Comparison of ENCODE assay signal across 18 cellular contexts in the genomic region with DNA sequence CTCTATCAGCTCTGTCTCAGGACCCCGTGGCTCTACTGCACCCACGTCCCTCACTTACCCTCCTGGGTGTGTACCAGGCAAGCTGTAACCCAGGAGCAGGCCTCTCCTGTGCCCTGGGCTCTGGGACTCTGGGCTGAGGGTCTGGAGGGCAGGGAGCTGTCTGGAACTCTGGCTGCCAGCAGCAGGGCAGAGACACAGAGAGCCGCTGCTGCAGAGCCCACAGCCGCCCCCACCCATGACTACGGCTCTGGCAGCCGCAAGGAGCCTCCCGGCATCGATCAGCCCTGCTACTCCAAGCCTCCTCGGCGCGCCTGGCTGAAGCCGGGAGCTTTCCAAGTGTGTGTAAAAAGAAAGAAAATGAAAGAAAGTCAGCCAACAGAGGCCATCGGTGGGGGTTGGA.
A peak's percentile ranks its signal among the peaks of the same experiment; 100 is the strongest.
DNase-seq lines count a peak whose midpoint lies in the region; ATAC-seq and TF ChIP-seq lines count a peak whose summit lies in the region.
"Had no signal": no experiment of that assay in that cellular context is flagged by ENCODE, and none has a peak within 500 bp of the region (broad histone marks: within the 10 kb centered on the region; RNA-seq: fewer than 3 reads in every experiment).

No MANE protein-coding gene starts in this region.

- CTCF ChIA-PET in SK-N-SH (lab: Yijun Ruan, JAX) = interaction anchor here (0.8 to 1.1 kb wide), 2 partner anchors 11 to 129 kb away, joined by 4 to 5 read pairs; no protein-coding TSS in a partner anchor

- TF ChIP-seq RAD21 in SK-N-SH (IDR thresholded peaks at IDR 0.05; ENCODE audit: low read length) = no peak

- DNase-seq in SK-N-SH = peak; percentile 73
- DNase-seq in globus pallidus (ENCODE audit: low spot score) = peak; percentile 26
- peak; percentile 34 for DNase-seq in medulla oblongata (ENCODE audit: extremely low spot score)
- no peak for DNase-seq in erythroblast (lab: John Stamatoyannopoulos, UW)
- DNase-seq in NCI-H2081 treated with DMSO at 0.1 percent for 48 hours (lab: John Stamatoyannopoulos, UW) = no peak
- no peak for DNase-seq in glomerular visceral epithelial cell (ENCODE audit: extremely low spot score)
- DNase-seq: CD4-positive, CD25-positive, alpha-beta regulatory T cell; H9; IMR-90; Karpas-422; NCI-H1105; NCI-H1694; NCI-H2107; NCI-H446; NCI-H69; RPMI8226; SIG-M5 had no signal

- no peaks in the 10 kb centered on the region for H4K20me1 ChIP-seq in SK-N-SH (ENCODE audit: insufficient read depth)

- H3K36me3 ChIP-seq in SK-N-SH (replicated peaks in 1 of 2; ENCODE audit: control insufficient read depth in 1 of 2, insufficient read depth in 2 of 2, low read length in 1 of 2) = no peaks in the 10 kb centered on the region

- no peaks in the 10 kb centered on the region for H3F3A ChIP-seq in SK-N-SH (replicated peaks; ENCODE audit: insufficient read depth)

- H3K27ac ChIP-seq in SK-N-SH (ENCODE audit: low read depth in 2 of 2, low read length in 1 of 2) = no peak overlapping the region

- no peak for TF ChIP-seq CTCF in SK-N-SH (IDR thresholded peaks at IDR 0.05)

- no peaks in the 10 kb centered on the region for H3K9me3 ChIP-seq in SK-N-SH

- no peak for ATAC-seq in HG03095 (IDR thresholded peaks at IDR 0.05; ENCODE audit: unreplicated experiment)

- no peaks in the 10 kb centered on the region for H3K27me3 ChIP-seq in SK-N-SH (ENCODE audit: insufficient read depth)

- no peak overlapping the region for H2AFZ ChIP-seq in SK-N-SH (ENCODE audit: low read depth)

- no peak for TF ChIP-seq POLR2A in erythroblast (IDR thresholded peaks at IDR 0.05; ENCODE audit: low read length)

- peaks cover 0 to 12% of the 10 kb centered on the region in 2 experiments; a peak in 1 of 4 replicates for H3K4me1 ChIP-seq in SK-N-SH (ENCODE audit: control insufficient read depth in 1 of 2, insufficient read depth in 2 of 2, low read depth in 1 of 2, low read length in 1 of 2)

- no peak overlapping the region for H3K9ac ChIP-seq in SK-N-SH

- H3K4me2 ChIP-seq in SK-N-SH = no peak overlapping the region

- H3K4me3 ChIP-seq in SK-N-SH (ENCODE audit: low read depth in 2 of 2, low read length in 1 of 2) = no peak overlapping the region

- no peak for TF ChIP-seq EP300 in SK-N-SH (IDR thresholded peaks at IDR 0.05; ENCODE audit: borderline replicate concordance in 1 of 2, low read depth in 1 of 2, low read length in 1 of 2)

- WGBS in SK-N-SH (ENCODE audit: low lambda C conversion rate) = 18% methylated on average over 12 of the region's 13 CpGs

- POLR2A ChIA-PET in SK-N-SH (lab: Yijun Ruan, JAX) = no interaction called here

- H3K79me2 ChIP-seq in SK-N-SH (ENCODE audit: insufficient read depth) = no peaks in the 10 kb centered on the region

- no peaks in the 10 kb centered on the region for H3K9me2 ChIP-seq in SK-N-SH

TF ChIP-seq in SK-N-SH, 30 proteins besides CTCF, POLR2A, EP300 and RAD21:
- TF ChIP-seq CHD2 (IDR thresholded peaks at IDR 0.05; ENCODE audit: low read length, partially characterized antibody) = no peak

Comparison
In these comparisons a context has a peak if more than half of its experiments do, and no peak if none do; other contexts are left out.
1. DNase-seq: peak in SK-N-SH (single experiment), globus pallidus (single experiment) and medulla oblongata (single experiment); none in erythroblast (0 of 2), NCI-H2081 treated with DMSO at 0.1 percent for 48 hours (single experiment) and glomerular visceral epithelial cell (single experiment).